In genomic region chr11:76235233-76236091, GRCh38 we compare ENCODE assay signal across 8 cellular contexts. TPM values are rescaled to one million over a fixed set of nuclear protein-coding genes. Genes with fewer than 3 reads are reported as not detected.
DNase-seq lines count a peak whose midpoint lies in the region; ATAC-seq, FAIRE-seq and TF ChIP-seq lines count a peak whose summit lies in the region.

No MANE protein-coding gene starts in this region.

- no peaks in the 10 kb centered on the region for H3K4me1 ChIP-seq in keratinocyte (ENCODE audit: control insufficient read depth, extremely low read depth, insufficient read depth, low read length)

- H3K27me3 ChIP-seq in keratinocyte (ENCODE audit: control insufficient read depth, extremely low read depth, insufficient read depth, low read length) = peaks cover 3% of the 10 kb centered on the region

- peak overlapping the region; percentile 48 for H3K27ac ChIP-seq in keratinocyte (ENCODE audit: control insufficient read depth, insufficient read depth, low read length)

- TF ChIP-seq CTCF in AG10803 (conservative IDR thresholded peaks at IDR 0.05; ENCODE audit: low read length) (no peak), keratinocyte (optimal IDR thresholded peaks at IDR 0.05 in 1 of 3, IDR thresholded peaks at IDR 0.05 in 1 of 3, conservative IDR thresholded peaks at IDR 0.05 in 1 of 3; ENCODE audit: extremely low read depth in 1 of 3, insufficient read depth in 2 of 3, low read length in 3 of 3) (no peak)

- H3K9me1 ChIP-seq in keratinocyte (ENCODE audit: control insufficient read depth, extremely low read depth, insufficient read depth, low read length) = no peaks in the 10 kb centered on the region

- H3K9ac ChIP-seq in keratinocyte (ENCODE audit: control insufficient read depth, extremely low read depth, insufficient read depth, low read length) = peak overlapping the region; percentile 74

- H3K4me3 ChIP-seq in AG10803 (ENCODE audit: low read length) = peak overlapping the region; percentile 93
- peak overlapping the region; percentile 68 to 91 (median 90) for H3K4me3 ChIP-seq in keratinocyte (ENCODE audit: control insufficient read depth in 2 of 3, extremely low read depth in 1 of 3, insufficient read depth in 2 of 3, low read depth in 1 of 3, low read length in 3 of 3)

- dilution Hi-C loops in keratinocyte (cut with MboI; ENCODE audit: extremely low pct_ligation_motif_present, low sequenced_read_pairs) = no loop called here

- H3K9me3 ChIP-seq in keratinocyte (ENCODE audit: control insufficient read depth, low read depth, low read length) = no peaks in the 10 kb centered on the region

- no peaks in the 10 kb centered on the region for H4K20me1 ChIP-seq in keratinocyte (ENCODE audit: control insufficient read depth, extremely low read depth, insufficient read depth, low read length)

- H3K36me3 ChIP-seq in keratinocyte (ENCODE audit: control insufficient read depth in 2 of 2, extremely low read depth in 1 of 2, insufficient read depth in 2 of 2, low read length in 2 of 2) = no peaks in the 10 kb centered on the region

- H3K4me2 ChIP-seq in keratinocyte (ENCODE audit: control insufficient read depth, extremely low read depth, insufficient read depth, low read depth, low read length) = peak overlapping the region; percentile 86

- no peak for FAIRE-seq in keratinocyte (lab: Jason Lieb, UNC)

- peak; percentile 90 for DNase-seq in AG10803 (ENCODE audit: low read depth)
- DNase-seq in NCI-H345 (lab: John Stamatoyannopoulos, UW) = peak; percentile 86
- DNase-seq in cerebellar cortex (ENCODE audit: low spot score) = peak; percentile 97
- DNase-seq in keratinocyte (ENCODE audit: low read depth, low spot score) = peak; percentile 48
- DNase-seq in stimulated activated CD4-positive, alpha-beta T cell treated with anti-CD3 and anti-CD28 coated beads, Interleukin-12 subunit alpha, Interleukin-12 subunit beta, amount 100 ng/mL, for 4 hours = peak; percentile 91

- peak overlapping the region; percentile 99 for H2AFZ ChIP-seq in keratinocyte (ENCODE audit: control insufficient read depth, low read length)

- ATAC-seq in GM19023 (IDR thresholded peaks at IDR 0.05; ENCODE audit: unreplicated experiment) = peak; percentile 64
- ATAC-seq in HG03175 (IDR thresholded peaks at IDR 0.05; ENCODE audit: unreplicated experiment) = peak; percentile 71
- ATAC-seq in activated CD4-positive, CD25-positive, alpha-beta regulatory T cell treated with anti-CD3 and anti-CD28 coated beads, Interleukin-2, amount 50 U/mL, for 24 hours = peak; percentile 87 to 88

- H3K79me2 ChIP-seq in keratinocyte (ENCODE audit: control insufficient read depth, insufficient read depth, low read length) = no peaks in the 10 kb centered on the region

RNA-seq across cellular contexts. Expression of gene WNT11, which starts 29.2 kb away (rescaled TPM):
- 0.08 TPM in 1 of 3 replicates, not detected in the others for polyA plus RNA-seq in keratinocyte
- polyA plus RNA-seq in keratinocyte (2011; ENCODE audit: low read depth) = not detected
- 0.06 and 0.10 TPM in 2 replicates for polyA plus RNA-seq in keratinocyte (2011; cell fraction: cytosol; rRNA removed)
- 0.09 and 0.27 TPM in 2 replicates for polyA plus RNA-seq in keratinocyte (2011; cell fraction: nucleus; rRNA removed)
- 0.06 and 0.10 TPM in 2 replicates for polyA plus RNA-seq in keratinocyte (2012; ENCODE audit: low replicate concordance)
- polyA minus RNA-seq in keratinocyte = not detected in 3 replicates
- polyA minus RNA-seq in keratinocyte (2011; cell fraction: cytosol; rRNA and poly(A)+ RNA removed) = not detected
- polyA minus RNA-seq in keratinocyte (2011; cell fraction: nucleus; rRNA and poly(A)+ RNA removed) = not detected in 2 replicates

Comparison
In these comparisons a context has a peak if more than half of its experiments do, and no peak if none do; other contexts are left out.
1. Peak in every context shown above with its lines: DNase-seq, ATAC-seq, H3K4me3 ChIP-seq and H3K27ac ChIP-seq.